ENCODE assay signal across 8 cellular contexts in the genomic region with DNA sequence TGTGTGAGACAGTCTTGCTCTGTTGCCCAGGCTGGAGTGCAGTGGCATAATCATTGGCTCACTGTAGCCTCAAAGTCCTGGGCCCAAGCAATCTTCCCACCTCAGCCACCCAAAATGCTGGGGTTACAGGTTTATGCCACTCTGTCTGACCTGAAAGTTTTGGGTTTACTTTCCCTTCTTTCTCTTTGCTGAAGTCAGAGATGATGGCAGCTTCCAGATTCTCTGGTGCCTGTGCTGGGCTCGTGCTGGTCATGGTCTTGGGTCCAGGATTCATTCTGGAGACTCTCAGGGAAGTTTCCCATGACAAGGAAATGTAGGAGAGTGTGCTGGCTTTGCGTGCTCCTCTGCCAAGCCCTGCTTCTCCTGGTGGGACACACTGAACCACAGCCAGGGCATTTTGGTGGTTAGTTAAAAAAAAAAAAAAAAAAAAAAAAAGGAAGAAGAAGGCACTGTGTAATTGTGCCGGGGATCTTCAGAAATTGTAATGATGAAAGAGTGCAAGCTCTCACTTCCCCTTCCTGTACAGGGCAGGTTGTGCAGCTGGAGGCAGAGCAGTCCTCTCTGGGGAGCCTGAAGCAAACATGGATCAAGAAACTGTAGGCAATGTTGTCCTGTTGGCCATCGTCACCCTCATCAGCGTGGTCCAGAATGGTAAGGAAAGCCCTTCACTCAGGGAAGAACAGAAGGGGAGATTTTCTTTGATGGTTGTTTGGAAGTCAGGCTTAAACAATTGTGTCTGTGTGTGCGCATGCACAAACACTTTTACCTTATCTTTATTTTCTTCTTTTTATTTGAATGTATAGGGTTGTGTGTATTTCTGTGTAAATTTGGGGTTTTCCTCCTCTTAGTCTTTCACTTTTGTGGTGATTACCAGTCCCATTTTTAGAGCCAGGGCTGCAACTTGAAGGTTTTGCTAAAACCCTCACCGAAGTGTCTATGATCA. TPM values are rescaled to one million over a fixed set of nuclear protein-coding genes. Genes with fewer than 3 reads are reported as not detected.
DNase-seq lines count a peak whose midpoint lies in the region; ATAC-seq and TF ChIP-seq lines count a peak whose summit lies in the region.

A gene (plus strand): TSS at position 519 of the 943 bp plus-strand sequence. CDS start 63 bp downstream, at position 582.

- no peaks in the 10 kb centered on the region for H3K27me3 Mint-ChIP-seq in activated CD8-positive, alpha-beta memory T cell treated with anti-CD3 and anti-CD28 coated beads, Interleukin-2, amount 10 ng/mL, durations not matched to agents 7 days and 5 days
- H3K27me3 Mint-ChIP-seq in effector memory CD8-positive, alpha-beta T cell, result no peaks in the 10 kb centered on the region

- peak; percentile 35 for ATAC-seq in activated CD8-positive, alpha-beta memory T cell treated with anti-CD3 and anti-CD28 coated beads, Interleukin-2, amount 10 ng/mL, durations not matched to agents 7 days and 5 days
- peak; percentile 64 for ATAC-seq in HG03039 (IDR thresholded peaks at IDR 0.05; ENCODE audit: unreplicated experiment)
- peak; percentile 49 for ATAC-seq in effector memory CD8-positive, alpha-beta T cell (replicated peaks)

- TF ChIP-seq POLR2A in Raji (IDR thresholded peaks at IDR 0.05; ENCODE audit: insufficient read depth, low read depth, low read length), result peak; percentile 85

- peaks cover 59% of the 10 kb centered on the region for H3K4me1 Mint-ChIP-seq in activated CD8-positive, alpha-beta memory T cell treated with anti-CD3 and anti-CD28 coated beads, Interleukin-2, amount 10 ng/mL, durations not matched to agents 7 days and 5 days
- H3K4me1 Mint-ChIP-seq in effector memory CD8-positive, alpha-beta T cell (ENCODE audit: low read depth in 2 of 2), result peaks cover 49 to 58% of the 10 kb centered on the region in 2 donors

- CTCF ChIA-PET in activated CD8-positive, alpha-beta memory T cell treated with anti-CD3 and anti-CD28 coated beads, Interleukin-2, amount 10 ng/mL, durations not matched to agents 7 days and 5 days (lab: Charles Lee), result interaction anchor here (0.7 to 1.9 kb wide), 4 partner anchors 11 to 172 kb away, joined by 3 to 6 read pairs (median 4); no protein-coding TSS in a partner anchor

- H3K36me3 Mint-ChIP-seq in activated CD8-positive, alpha-beta memory T cell treated with anti-CD3 and anti-CD28 coated beads, Interleukin-2, amount 10 ng/mL, durations not matched to agents 7 days and 5 days, result peaks cover 38% of the 10 kb centered on the region
- H3K36me3 Mint-ChIP-seq in effector memory CD8-positive, alpha-beta T cell (ENCODE audit: insufficient read depth), result peaks cover 10% of the 10 kb centered on the region

- H3K9me3 Mint-ChIP-seq in activated CD8-positive, alpha-beta memory T cell treated with anti-CD3 and anti-CD28 coated beads, Interleukin-2, amount 10 ng/mL, durations not matched to agents 7 days and 5 days (ENCODE audit: low read depth), result no peaks in the 10 kb centered on the region
- no peaks in the 10 kb centered on the region for H3K9me3 Mint-ChIP-seq in effector memory CD8-positive, alpha-beta T cell

- DNase-seq in activated CD8-positive, alpha-beta memory T cell treated with anti-CD3 and anti-CD28 coated beads, Interleukin-2, amount 10 ng/mL, durations not matched to agents 7 days and 5 days, result peak; percentile 73
- no peak for DNase-seq in activated CD8-positive, alpha-beta memory T cell treated with anti-CD3 and anti-CD28 coated beads, Interleukin-2, amount 50 U/mL, for 48 hours
- DNase-seq in effector memory CD8-positive, alpha-beta T cell, result peak in 2 of 3 experiments; percentile 13 to 18
- DNase-seq in stimulated activated naive CD4-positive, alpha-beta T cell (lab: John Stamatoyannopoulos, UW), result peak in 4 of 6 experiments; percentile 8 to 59 (median 50)
- DNase-seq in NCI-H128 (lab: John Stamatoyannopoulos, UW; ENCODE audit: unreplicated experiment) (no peak), DMS79 treated with DMSO at 0.1 percent for 48 hours (lab: John Stamatoyannopoulos, UW) (no peak)

- H3K27ac Mint-ChIP-seq in activated CD8-positive, alpha-beta memory T cell treated with anti-CD3 and anti-CD28 coated beads, Interleukin-2, amount 10 ng/mL, durations not matched to agents 7 days and 5 days, result peak within 1 kb of the TSS; percentile 99
- H3K27ac Mint-ChIP-seq in effector memory CD8-positive, alpha-beta T cell, result peak within 1 kb of the TSS; percentile 91 to 93

- peak within 1 kb of the TSS; percentile 91 for H3K4me3 Mint-ChIP-seq in activated CD8-positive, alpha-beta memory T cell treated with anti-CD3 and anti-CD28 coated beads, Interleukin-2, amount 10 ng/mL, durations not matched to agents 7 days and 5 days
- H3K4me3 Mint-ChIP-seq in effector memory CD8-positive, alpha-beta T cell, result peak within 1 kb of the TSS; percentile 85 to 86

RNA-seq across cellular contexts. Expression of the gene that starts here (rescaled TPM):
- total RNA-seq in activated CD8-positive, alpha-beta memory T cell treated with anti-CD3 and anti-CD28 coated beads, Interleukin-2, amount 10 ng/mL, durations not matched to agents 7 days and 5 days, result 100 to 1,000 TPM; 184 to 220 TPM

Comparison
In these comparisons a context has a peak if more than half of its experiments do, and no peak if none do; other contexts are left out.
1. DNase-seq: peak in activated CD8-positive, alpha-beta memory T cell treated with anti-CD3 and anti-CD28 coated beads, Interleukin-2, amount 10 ng/mL, durations not matched to agents 7 days and 5 days (single experiment), effector memory CD8-positive, alpha-beta T cell (2 of 3) and stimulated activated naive CD4-positive, alpha-beta T cell (4 of 6); none in activated CD8-positive, alpha-beta memory T cell treated with anti-CD3 and anti-CD28 coated beads, Interleukin-2, amount 50 U/mL, for 48 hours (single experiment), NCI-H128 (single experiment) and DMS79 treated with DMSO at 0.1 percent for 48 hours (single experiment).
2. Peak in every context shown above with its lines, with median percentiles within 50 percentile points of each other: ATAC-seq.